ENCODE assay signal across 10 cellular contexts in the genomic region with DNA sequence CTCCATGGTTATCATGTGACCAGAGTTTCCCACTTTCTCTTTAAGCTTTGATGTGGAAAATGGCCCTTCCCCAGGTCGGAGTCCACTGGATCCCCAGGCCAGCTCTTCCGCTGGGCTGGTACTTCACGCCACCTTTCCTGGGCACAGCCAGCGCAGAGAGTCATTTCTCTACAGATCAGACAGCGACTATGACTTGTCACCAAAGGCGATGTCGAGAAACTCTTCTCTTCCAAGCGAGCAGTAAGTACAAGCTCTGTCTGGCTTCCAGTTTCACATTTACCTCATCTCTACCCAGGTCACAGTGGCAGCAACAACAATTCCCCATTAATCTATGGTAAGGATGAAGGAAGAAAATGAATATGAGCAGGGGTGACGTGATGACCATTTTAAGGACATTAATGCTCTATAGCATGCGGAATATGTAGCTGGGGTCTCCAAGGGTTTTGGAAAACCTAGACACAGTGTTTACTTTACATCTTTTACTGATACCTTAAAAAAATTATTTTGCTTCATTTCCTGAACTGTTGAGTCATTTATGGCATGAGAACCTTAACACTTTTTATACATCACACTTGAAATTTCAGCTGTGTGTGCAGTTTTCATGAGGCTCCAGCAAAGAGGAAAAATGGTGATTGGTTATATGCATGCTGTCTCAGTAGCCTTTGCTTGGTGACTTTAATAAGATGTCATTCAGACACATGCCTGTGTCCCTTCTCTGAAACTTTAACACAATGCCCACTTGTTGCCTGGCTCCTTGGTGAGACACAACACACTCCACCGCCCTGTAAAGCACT.
DNase-seq lines count a peak whose midpoint lies in the region; ATAC-seq and TF ChIP-seq lines count a peak whose summit lies in the region.
"Had no signal": no experiment of that assay in that cellular context is flagged by ENCODE, and none has a peak within 500 bp of the region (broad histone marks: within the 10 kb centered on the region; RNA-seq: fewer than 3 reads in every experiment).

No MANE protein-coding gene starts in this region.

- no TSS peak for BruUV-seq in OCI-LY7 (replicated peaks; lab: Mats Ljungman, UMichigan)

- H4K20me1 ChIP-seq in OCI-LY7 (ENCODE audit: insufficient read depth, low read length): no peaks in the 10 kb centered on the region
- no peaks in the 10 kb centered on the region for H4K20me1 ChIP-seq in hepatocyte (ENCODE audit: insufficient read depth, poor library complexity, severe bottlenecking)

- H3K27ac ChIP-seq in cingulate gyrus (ENCODE audit: low read depth, low read length): peak overlapping the region; percentile 30
- H3K27ac ChIP-seq in OCI-LY7 (ENCODE audit: low read depth, low read length, poor library complexity, severe bottlenecking): no peak overlapping the region
- no peak overlapping the region for H3K27ac ChIP-seq in hepatocyte
- H3K27ac ChIP-seq: ascending aorta had no signal

- DNase-seq in GM10266 (ENCODE audit: extremely low spot score) (peak; percentile 14), HAP-1 (ENCODE audit: low spot score in 2 of 2) (no peak), foreskin fibroblast (no peak), OCI-LY7 (ENCODE audit: low spot score) (no peak), hepatocyte (ENCODE audit: low spot score) (no peak)
- DNase-seq: head of caudate nucleus had no signal

- H3K36me3 ChIP-seq in HAP-1 (replicated peaks) (no peaks in the 10 kb centered on the region), OCI-LY7 (ENCODE audit: insufficient read depth, low read length) (no peaks in the 10 kb centered on the region), hepatocyte (replicated peaks; ENCODE audit: insufficient read depth, low read depth) (no peaks in the 10 kb centered on the region)
- H3K36me3 ChIP-seq: ascending aorta had no signal

- WGBS in hepatocyte (ENCODE audit: low lambda C conversion rate, missing lambda C conversion rate): 91% methylated on average over 11 of the region's 11 CpGs

- POLR2A ChIA-PET in OCI-LY7 (lab: Charles Lee): interaction anchor here (0.6 to 3.5 kb wide), 8 partner anchors 17 to 1297 kb away, joined by 3 to 29 read pairs (median 4); no protein-coding TSS in a partner anchor

- intact Hi-C loops in OCI-LY7 (cut with micrococcal nuclease; ENCODE audit: unreplicated experiment): loop anchor here (10.0 kb wide), 1 partner anchor 1013 kb away; no protein-coding TSS in a partner anchor

- CTCF ChIA-PET in OCI-LY7 (lab: Charles Lee; ENCODE audit: unreplicated experiment): interaction anchor here (1.6 kb wide), 1 partner anchor 199 kb away, joined by 4 read pairs; no protein-coding TSS in a partner anchor

- TF ChIP-seq CTCF in GM10266 (IDR thresholded peaks at IDR 0.05; ENCODE audit: control insufficient read depth, insufficient read depth, low read depth, missing control alignments): no peak
- no peak for TF ChIP-seq CTCF in foreskin fibroblast (IDR thresholded peaks at IDR 0.05; ENCODE audit: low read depth, low read length)
- no peak for TF ChIP-seq CTCF in OCI-LY7 (conservative IDR thresholded peaks at IDR 0.05; ENCODE audit: low read length)
- no peak for TF ChIP-seq CTCF in hepatocyte (IDR thresholded peaks at IDR 0.05; ENCODE audit: poor library complexity)

- H3K4me1 ChIP-seq in HAP-1 (no peaks in the 10 kb centered on the region; the same call in 1 of the 2 replicates), OCI-LY7 (ENCODE audit: insufficient read depth, low read length, poor library complexity, severe bottlenecking) (peaks cover 9% of the 10 kb centered on the region), hepatocyte (ENCODE audit: insufficient read depth) (no peaks in the 10 kb centered on the region)
- H3K4me1 ChIP-seq: ascending aorta had no signal

- no peaks in the 10 kb centered on the region for H3K9me3 ChIP-seq in HAP-1
- H3K9me3 ChIP-seq in OCI-LY7 (ENCODE audit: low read length): no peaks in the 10 kb centered on the region
- H3K9me3 ChIP-seq in hepatocyte (ENCODE audit: low read depth): no peaks in the 10 kb centered on the region
- H3K9me3 ChIP-seq: ascending aorta had no signal

- H3K4me2 ChIP-seq in OCI-LY7 (ENCODE audit: low read length) (no peak overlapping the region), hepatocyte (no peak overlapping the region)

- H3K79me2 ChIP-seq in OCI-LY7 (ENCODE audit: insufficient read depth, low read depth, low read length) (no peaks in the 10 kb centered on the region), hepatocyte (no peaks in the 10 kb centered on the region)

- no peak overlapping the region for H2AFZ ChIP-seq in OCI-LY7 (ENCODE audit: low read length)
- H2AFZ ChIP-seq in hepatocyte: no peak overlapping the region

- peak; percentile 72 for ATAC-seq in GM21447 (IDR thresholded peaks at IDR 0.05; ENCODE audit: unreplicated experiment)
- peak; percentile 75 for ATAC-seq in HG03571 (IDR thresholded peaks at IDR 0.05; ENCODE audit: unreplicated experiment)

- H3K4me3 ChIP-seq in HAP-1: no peak overlapping the region
- H3K4me3 ChIP-seq in foreskin fibroblast (ENCODE audit: low read depth in 1 of 2, low read length in 2 of 2): no peak overlapping the region
- no peak overlapping the region for H3K4me3 ChIP-seq in OCI-LY7 (ENCODE audit: low read depth, low read length, poor library complexity, severe bottlenecking)
- H3K4me3 ChIP-seq in hepatocyte: no peak overlapping the region
- H3K4me3 ChIP-seq: ascending aorta had no signal

- H3K9me2 ChIP-seq in OCI-LY7 (ENCODE audit: insufficient read depth, low read length) (no peaks in the 10 kb centered on the region), hepatocyte (replicated peaks; ENCODE audit: insufficient read depth) (no peaks in the 10 kb centered on the region)

- H3K27me3 ChIP-seq in HAP-1 (ENCODE audit: low read depth) (peaks cover 6% of the 10 kb centered on the region; the same call in 1 of the 2 replicates), hepatocyte (no peaks in the 10 kb centered on the region)
- H3K27me3 ChIP-seq: ascending aorta had no signal

- in situ Hi-C loops in HAP-1 (cut with MboI; ENCODE audit: low sequenced_read_pairs): no loop called here
